Comparison of ENCODE assay signal across 27 cellular contexts in the genomic region with DNA sequence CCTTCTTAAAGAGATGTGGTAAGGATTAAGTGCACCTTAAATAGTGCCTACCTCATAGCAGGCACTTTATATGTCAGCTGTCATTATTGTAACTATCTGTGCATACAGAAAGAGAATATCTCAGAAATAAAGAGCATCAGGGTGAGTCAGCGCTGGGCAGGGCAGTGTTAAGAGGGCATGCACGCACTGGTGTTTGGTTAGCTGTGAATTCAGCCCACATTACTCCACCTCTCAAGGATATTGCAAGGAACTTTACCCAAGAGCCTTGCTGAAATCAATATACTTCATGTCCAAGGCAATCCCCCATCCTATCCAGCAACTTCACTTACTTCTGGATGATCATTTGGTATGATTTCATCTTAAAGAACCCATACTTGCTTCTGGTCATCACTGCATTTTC.
DNase-seq lines count a peak whose midpoint lies in the region; ATAC-seq and TF ChIP-seq lines count a peak whose summit lies in the region.
"Had no signal": no experiment of that assay in that cellular context is flagged by ENCODE, and none has a peak within 500 bp of the region (broad histone marks: within the 10 kb centered on the region; RNA-seq: fewer than 3 reads in every experiment).

No MANE protein-coding gene starts in this region.

- H3K36me3 ChIP-seq in breast epithelium (no peaks in the 10 kb centered on the region), brain microvascular endothelial cell (replicated peaks) (no peaks in the 10 kb centered on the region)
- H3K36me3 ChIP-seq: prostate gland, thoracic aorta had no signal

- H3K9me3 Mint-ChIP-seq in MCF 10A (ENCODE audit: unreplicated experiment), result no peaks in the 10 kb centered on the region
- no peaks in the 10 kb centered on the region for H3K9me3 Mint-ChIP-seq in activated T-cell treated with anti-CD3 and anti-CD28 coated beads, Interleukin-2, amount 50 U/mL, for 24 hours
- H3K9me3 Mint-ChIP-seq: activated naive CD8-positive, alpha-beta T cell treated with anti-CD3 and anti-CD28 coated beads, Interleukin-2, amount 10 ng/mL, durations not matched to agents 7 days and 5 days; stimulated activated memory B cell treated with anti-CD40 and anti-IgM and Interleukin-4, amounts not matched to agents 10 μg/mL and 1 μg/mL and 100 μg/mL, for 72 hours; T-helper 2 cell treated with Interferon-gamma antibody and Interleukin-4, amounts not matched to agents 5 μg/mL and 100 μg/mL, for 36 hours had no signal

- no peaks in the 10 kb centered on the region for H3K4me1 ChIP-seq in breast epithelium
- H3K4me1 ChIP-seq: body of pancreas, prostate gland had no signal

- no TSS peak for BruUV-seq in MCF 10A (replicated peaks; lab: Mats Ljungman, UMichigan)

- H3K36me3 Mint-ChIP-seq in MCF 10A (ENCODE audit: insufficient read depth, unreplicated experiment), result no peaks in the 10 kb centered on the region
- no peaks in the 10 kb centered on the region for H3K36me3 Mint-ChIP-seq in activated T-cell treated with anti-CD3 and anti-CD28 coated beads, Interleukin-2, amount 50 U/mL, for 24 hours (ENCODE audit: low read depth)
- H3K36me3 Mint-ChIP-seq: activated naive CD8-positive, alpha-beta T cell treated with anti-CD3 and anti-CD28 coated beads, Interleukin-2, amount 10 ng/mL, durations not matched to agents 7 days and 5 days; stimulated activated memory B cell treated with anti-CD40 and anti-IgM and Interleukin-4, amounts not matched to agents 10 μg/mL and 1 μg/mL and 100 μg/mL, for 72 hours had no signal

- H3K27ac ChIP-seq in breast epithelium (no peak overlapping the region), brain microvascular endothelial cell (no peak overlapping the region)
- H3K27ac ChIP-seq: body of pancreas, coronary artery, prostate gland, thoracic aorta had no signal

- no peaks in the 10 kb centered on the region for H3K27me3 Mint-ChIP-seq in MCF 10A (ENCODE audit: insufficient read depth, unreplicated experiment)
- H3K27me3 Mint-ChIP-seq in activated T-cell treated with anti-CD3 and anti-CD28 coated beads, Interleukin-2, amount 50 U/mL, for 24 hours, result peaks cover 5% of the 10 kb centered on the region
- H3K27me3 Mint-ChIP-seq: activated naive CD8-positive, alpha-beta T cell treated with anti-CD3 and anti-CD28 coated beads, Interleukin-2, amount 10 ng/mL, durations not matched to agents 7 days and 5 days; stimulated activated memory B cell treated with anti-CD40 and anti-IgM and Interleukin-4, amounts not matched to agents 10 μg/mL and 1 μg/mL and 100 μg/mL, for 72 hours had no signal

- peak; percentile 83 for DNase-seq in MCF 10A (ENCODE audit: unreplicated experiment)
- no peak for DNase-seq in breast epithelium (ENCODE audit: low spot score in 2 of 2)
- DNase-seq in brain microvascular endothelial cell, result peak; percentile 49
- DNase-seq in left colon, result peak; percentile 60
- DNase-seq in stimulated activated CD4-positive, alpha-beta T cell treated with anti-CD3 and anti-CD28 coated beads, Interleukin-2, amount 100 ng/mL, for 48 hours, result no peak
- DNase-seq in activated T-cell treated with anti-CD3 and anti-CD28 coated beads, Interleukin-2, amount 50 U/mL, for 24 hours, result no peak
- DNase-seq in head of caudate nucleus, result no peak
- DNase-seq: 8988T; activated CD8-positive, alpha-beta memory T cell treated with anti-CD3 and anti-CD28 coated beads, Interleukin-2, amount 50 U/mL, for 4 hours; activated effector memory CD4-positive, alpha-beta T cell treated with Interleukin-2 at 50 U/mL for 16 hours; activated naive CD8-positive, alpha-beta T cell treated with anti-CD3 and anti-CD28 coated beads, Interleukin-2, amount 10 ng/mL, durations not matched to agents 7 days and 5 days; AML-193; body of pancreas; DMS79; H7; IMR-90; NCI-H1436 treated with DMSO at 0.1 percent for 48 hours; NCI-H524; RPMI8226; SK-N-SH; stimulated activated CD4-positive, alpha-beta T cell treated with anti-CD3 and anti-CD28 coated beads, Interleukin-2, amount 100 ng/mL, for 24 hours had no signal

- ATAC-seq in left colon (peak; percentile 81), HG02970 (IDR thresholded peaks at IDR 0.05; ENCODE audit: low FRiP score, unreplicated experiment) (no peak)
- ATAC-seq: body of pancreas; stimulated activated memory B cell treated with anti-CD40 and anti-IgM and Interleukin-4, amounts not matched to agents 10 μg/mL and 1 μg/mL and 100 μg/mL, for 72 hours had no signal

- no peak overlapping the region for H3K4me3 Mint-ChIP-seq in MCF 10A (ENCODE audit: unreplicated experiment)
- no peak overlapping the region for H3K4me3 Mint-ChIP-seq in activated T-cell treated with anti-CD3 and anti-CD28 coated beads, Interleukin-2, amount 50 U/mL, for 24 hours
- H3K4me3 Mint-ChIP-seq: activated naive CD8-positive, alpha-beta T cell treated with anti-CD3 and anti-CD28 coated beads, Interleukin-2, amount 10 ng/mL, durations not matched to agents 7 days and 5 days; stimulated activated memory B cell treated with anti-CD40 and anti-IgM and Interleukin-4, amounts not matched to agents 10 μg/mL and 1 μg/mL and 100 μg/mL, for 72 hours; T-helper 2 cell treated with Interferon-gamma antibody and Interleukin-4, amounts not matched to agents 5 μg/mL and 100 μg/mL, for 36 hours had no signal

- no peak for TF ChIP-seq CTCF in MCF 10A (IDR thresholded peaks at IDR 0.05; ENCODE audit: unreplicated experiment)
- no peak for TF ChIP-seq CTCF in breast epithelium (IDR thresholded peaks at IDR 0.05)
- no peak for TF ChIP-seq CTCF in brain microvascular endothelial cell (IDR thresholded peaks at IDR 0.05; ENCODE audit: low read depth, low read length, missing control alignments)

- peak overlapping the region; percentile 37 for H3K27ac Mint-ChIP-seq in MCF 10A (ENCODE audit: low read depth, unreplicated experiment)
- H3K27ac Mint-ChIP-seq in activated T-cell treated with anti-CD3 and anti-CD28 coated beads, Interleukin-2, amount 50 U/mL, for 24 hours, result no peak overlapping the region
- H3K27ac Mint-ChIP-seq: activated naive CD8-positive, alpha-beta T cell treated with anti-CD3 and anti-CD28 coated beads, Interleukin-2, amount 10 ng/mL, durations not matched to agents 7 days and 5 days; stimulated activated memory B cell treated with anti-CD40 and anti-IgM and Interleukin-4, amounts not matched to agents 10 μg/mL and 1 μg/mL and 100 μg/mL, for 72 hours; T-helper 2 cell treated with Interferon-gamma antibody and Interleukin-4, amounts not matched to agents 5 μg/mL and 100 μg/mL, for 36 hours had no signal

- H3K27me3 ChIP-seq in breast epithelium (no peaks in the 10 kb centered on the region), brain microvascular endothelial cell (replicated peaks) (no peaks in the 10 kb centered on the region)
- H3K27me3 ChIP-seq: body of pancreas had no signal

- H3K9me3 ChIP-seq in breast epithelium, result no peaks in the 10 kb centered on the region
- H3K9me3 ChIP-seq: body of pancreas, prostate gland, SK-N-SH, thoracic aorta had no signal

- peaks cover 28% of the 10 kb centered on the region for H3K4me1 Mint-ChIP-seq in MCF 10A (ENCODE audit: insufficient read depth, unreplicated experiment)
- H3K4me1 Mint-ChIP-seq in activated T-cell treated with anti-CD3 and anti-CD28 coated beads, Interleukin-2, amount 50 U/mL, for 24 hours (ENCODE audit: low read depth), result no peaks in the 10 kb centered on the region
- H3K4me1 Mint-ChIP-seq: activated naive CD8-positive, alpha-beta T cell treated with anti-CD3 and anti-CD28 coated beads, Interleukin-2, amount 10 ng/mL, durations not matched to agents 7 days and 5 days; stimulated activated memory B cell treated with anti-CD40 and anti-IgM and Interleukin-4, amounts not matched to agents 10 μg/mL and 1 μg/mL and 100 μg/mL, for 72 hours had no signal

- CTCF ChIA-PET in MCF 10A (lab: Yijun Ruan, JAX), result interaction anchor here (1.2 to 1.3 kb wide), 2 partner anchors 15 to 20 kb away, joined by 3 to 4 read pairs; no protein-coding TSS in a partner anchor

- no peak for TF ChIP-seq POLR2A in breast epithelium (IDR thresholded peaks at IDR 0.05)

- H3K4me3 ChIP-seq in breast epithelium (no peak overlapping the region), brain microvascular endothelial cell (ENCODE audit: low read depth, low read length) (no peak overlapping the region)
- H3K4me3 ChIP-seq: body of pancreas, coronary artery, prostate gland, thoracic aorta had no signal

- in situ Hi-C loops in brain microvascular endothelial cell (cut with HindIII; ENCODE audit: low pct_ligation_motif_present, low sequenced_read_pairs), result no loop called here

- POLR2A ChIA-PET in MCF 10A (lab: Yijun Ruan, JAX), result interaction anchor here (0.6 to 2.5 kb wide), 3 partner anchors 9 to 302 kb away, joined by 3 to 14 read pairs (median 13); no protein-coding TSS in a partner anchor

- intact Hi-C loops in MCF 10A (cut with micrococcal nuclease), result loop anchor here (1.0 to 10.0 kb wide), 2 partner anchors 144 to 288 kb away; no protein-coding TSS in a partner anchor
- intact Hi-C loops in breast epithelium (cut with DNase I; ENCODE audit: low total_unique reads), result no loop called here
- intact Hi-C loops in left colon (cut with DNase I, micrococcal nuclease), result no loop called here
- intact Hi-C loops in head of caudate nucleus (cut with DNase I), result no loop called here

Comparison
In these comparisons a context has a peak if more than half of its experiments do, and no peak if none do; other contexts are left out.
1. DNase-seq: peak in MCF 10A (single experiment), brain microvascular endothelial cell (single experiment) and left colon (2 of 2); none in breast epithelium (0 of 2), stimulated activated CD4-positive, alpha-beta T cell treated with anti-CD3 and anti-CD28 coated beads, Interleukin-2, amount 100 ng/mL, for 48 hours (0 of 2), activated T-cell treated with anti-CD3 and anti-CD28 coated beads, Interleukin-2, amount 50 U/mL, for 24 hours (single experiment) and head of caudate nucleus (0 of 42).